13 cellular contexts compared by ENCODE assay signal in genomic region chr12:52082026-52082667, GRCh38. TPM values are rescaled to one million over a fixed set of nuclear protein-coding genes. Genes with fewer than 3 reads are reported as not detected.
DNase-seq lines count a peak whose midpoint lies in the region; ATAC-seq, FAIRE-seq and TF ChIP-seq lines count a peak whose summit lies in the region.
"Had no signal": no experiment of that assay in that cellular context is flagged by ENCODE, and none has a peak within 500 bp of the region (broad histone marks: within the 10 kb centered on the region; RNA-seq: fewer than 3 reads in every experiment).

No MANE protein-coding gene starts in this region.

- TF ChIP-seq EP300 in ovary (IDR thresholded peaks at IDR 0.05), result no peak

- peaks cover 19% of the 10 kb centered on the region for H3K4me1 ChIP-seq in ovary (ENCODE audit: insufficient read depth)

- no peaks in the 10 kb centered on the region for H3K36me3 ChIP-seq in ovary

- ATAC-seq in Right ventricle myocardium superior (ENCODE audit: poor library complexity) (peak; percentile 49), HG03175 (IDR thresholded peaks at IDR 0.05; ENCODE audit: unreplicated experiment) (no peak), GM18873 (IDR thresholded peaks at IDR 0.05; ENCODE audit: low FRiP score, unreplicated experiment) (no peak)

- whole genome bisulfite sequencing in ovary, 3 donors, result 4 to 11% (median 5%) methylated on average over 13 of the region's 13 CpGs

- no peak for FAIRE-seq in urothelium cell line (lab: Jason Lieb, UNC)

- H3K27ac ChIP-seq in ovary, result peak overlapping the region; percentile 87 to 88
- H3K27ac ChIP-seq: C4-2B had no signal

- no peak overlapping the region for H3K4me3 ChIP-seq in ovary

- no peaks in the 10 kb centered on the region for H3K27me3 ChIP-seq in ovary

- no peaks in the 10 kb centered on the region for H3K9me3 ChIP-seq in ovary

- intact Hi-C loops in Right ventricle myocardium superior (cut with DNase I), result loop anchor here (5.0 kb wide), 2 partner anchors 55 to 80 kb away; no protein-coding TSS in a partner anchor
- intact Hi-C loops in ovary (cut with DNase I), result loop anchor here in 3 of 4 donors (2.0 to 5.0 kb wide), 2 partner anchors 57 to 75 kb away; partner anchors contain the start of gene TAMALIN (in 1 of the 3)

- TF ChIP-seq POLR2A in ovary (IDR thresholded peaks at IDR 0.05), result no peak

- DNase-seq in AG20443 (ENCODE audit: low spot score) (peak; percentile 61), Right ventricle myocardium superior (no peak), ovary (peak; percentile 80 to 83 (median 80)), mesenteric fat pad (ENCODE audit: low spot score) (no peak), urothelium cell line (ENCODE audit: low spot score) (no peak)
- DNase-seq: GOT3; stimulated activated CD4-positive, alpha-beta T cell treated with anti-CD3 and anti-CD28 coated beads, Interleukin-4, amount 100 ng/mL, for 1 hour had no signal

- TF ChIP-seq CTCF in ovary (IDR thresholded peaks at IDR 0.05), result no peak

TF ChIP-seq in PFSK-1, 5 proteins besides CTCF, POLR2A, EP300 and RAD21:
- TF ChIP-seq TAF1 (IDR thresholded peaks at IDR 0.05; ENCODE audit: borderline replicate concordance, insufficient read depth, low read length) (no peak), FOXP2 (optimal IDR thresholded peaks at IDR 0.05; ENCODE audit: borderline replicate concordance, extremely low read depth, extremely low read length, insufficient read depth) (peak; percentile 96), SIN3A (IDR thresholded peaks at IDR 0.05; ENCODE audit: borderline replicate concordance, insufficient read depth, low read length) (no peak), REST (IDR thresholded peaks at IDR 0.05; ENCODE audit: insufficient read depth in 1 of 2, low read depth in 2 of 2, low read length in 2 of 2) (no peak), POLR2AphosphoS5 (IDR thresholded peaks at IDR 0.05; ENCODE audit: low read depth, low read length) (no peak)

RNA-seq across cellular contexts. Expression of gene SMIM41, which starts 2.6 kb away (rescaled TPM):
- polyA plus RNA-seq in PFSK-1 (2012; ENCODE audit: insufficient read length, low read depth), result not detected
- total RNA-seq in Right ventricle myocardium superior, result 0.35 TPM
- total RNA-seq in ovary, result 1 to 10 TPM; 1.4 to 4.5 (median 2.8) TPM
- polyA plus RNA-seq in ovary, result 1 to 10 TPM in 1 of 2 donors, under 1 TPM in 1; 0.32 to 3.4 TPM
- 0.45 TPM for total RNA-seq in mesenteric fat pad
- total RNA-seq: kidney epithelial cell, SK-MEL-5 had no signal

RNA-seq across cellular contexts. Expression of gene ATG101, which starts 12.4 kb away (rescaled TPM):
- 143 TPM for polyA plus RNA-seq in PFSK-1 (2012; ENCODE audit: insufficient read length, low read depth)
- 23.5 TPM for total RNA-seq in Right ventricle myocardium superior
- total RNA-seq in ovary, result 10 to 100 TPM; 24.9 to 48.7 (median 28.9) TPM
- polyA plus RNA-seq in ovary, result 10 to 100 TPM; 13.6 to 26.2 TPM
- total RNA-seq in mesenteric fat pad, result 36.2 TPM

RNA-seq across cellular contexts. Expression of gene NR4A1, which starts 30.9 kb away (rescaled TPM):
- 52.5 TPM for polyA plus RNA-seq in PFSK-1 (2012; ENCODE audit: insufficient read length, low read depth)
- total RNA-seq in Right ventricle myocardium superior (46.1 TPM), ovary (1,000 to 10,000 TPM in 2 of 7 donors, 100 to 1,000 TPM in 5; 142 to 1,603 (median 414) TPM), mesenteric fat pad (863 TPM)
- polyA plus RNA-seq in ovary, result 100 to 1,000 TPM in 1 of 2 donors, 10 to 100 TPM in 1; 41.7 to 159 TPM

Comparison
In these comparisons a context has a peak if more than half of its experiments do, and no peak if none do; other contexts are left out.
1. DNase-seq: peak in AG20443 (single experiment) and ovary (5 of 5); none in Right ventricle myocardium superior (single experiment), mesenteric fat pad (single experiment) and urothelium cell line (single experiment).